Comparison of ENCODE assay signal across 1 cellular context in the genomic region with DNA sequence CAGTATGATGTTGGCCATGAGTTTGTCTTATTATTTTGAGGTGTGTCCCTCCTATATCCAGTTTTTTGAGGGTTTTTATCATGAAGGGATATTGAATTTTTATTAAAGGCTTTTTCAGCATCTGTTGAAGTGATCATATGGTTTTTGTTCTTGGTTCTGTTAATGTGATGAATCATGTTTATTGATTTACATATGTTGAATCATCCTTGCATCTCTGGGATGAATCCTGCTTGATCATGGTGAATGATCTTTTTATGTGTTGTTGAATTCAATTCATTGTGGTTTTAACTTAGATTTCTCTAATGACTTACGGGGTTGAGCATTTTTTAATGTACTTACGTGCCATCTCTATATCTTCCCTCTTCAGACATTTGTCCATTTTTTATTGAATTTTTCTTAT.
A peak's percentile ranks its signal among the peaks of the same experiment; 100 is the strongest.
TF ChIP-seq lines count a peak whose summit lies in the region.

No MANE protein-coding gene starts in this region.

TF ChIP-seq in endothelial cell of umbilical vein, 7 proteins besides CTCF, POLR2A, EP300 and RAD21 (continued from another document):
- no peak for TF ChIP-seq MAX (IDR thresholded peaks at IDR 0.05; ENCODE audit: insufficient read depth, insufficient read length)
- TF ChIP-seq FOS (IDR thresholded peaks at IDR 0.05; ENCODE audit: borderline replicate concordance, insufficient read depth, low read length): peak; percentile 25
- no peak for TF ChIP-seq MYC (IDR thresholded peaks at IDR 0.05; ENCODE audit: low read depth, low read length)
- no peak for TF ChIP-seq GATA2 (IDR thresholded peaks at IDR 0.05; ENCODE audit: insufficient read depth, insufficient read length, low read depth, low read length)
TF ChIP-seq in endothelial cell of umbilical vein: peak in this region for 1.
